ENCODE assay signal across 27 cellular contexts in the genomic region with DNA sequence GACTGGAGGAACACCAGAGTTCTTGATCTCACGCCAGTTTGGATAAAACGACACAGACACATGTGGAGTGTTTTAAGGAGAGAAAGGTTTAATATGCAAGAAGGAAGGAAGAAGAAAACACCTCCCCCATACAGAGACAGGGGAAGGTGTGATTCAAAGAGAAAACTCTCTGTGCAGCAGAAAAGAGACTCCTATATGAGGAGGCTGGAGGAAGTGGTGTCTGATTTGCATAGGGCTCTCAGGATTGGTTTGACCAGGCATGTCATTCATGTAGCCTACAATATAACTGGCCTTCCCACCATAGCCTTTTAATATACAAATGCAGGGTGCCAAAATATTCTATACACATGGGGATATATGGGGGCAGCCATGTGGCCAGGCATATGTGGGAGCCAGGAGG.
"Had no signal": no experiment of that assay in that cellular context is flagged by ENCODE, and none has a peak within 500 bp of the region (broad histone marks: within the 10 kb centered on the region; RNA-seq: fewer than 3 reads in every experiment).

No MANE protein-coding gene starts in this region.

- DNase-seq: activated CD4-positive, alpha-beta T cell treated with anti-CD3 and anti-CD28 coated beads for 48 hours; activated CD4-positive, alpha-beta T cell treated with anti-CD3 and anti-CD28 coated beads, Interleukin-2, amount 50 U/mL, for 48 hours; activated CD8-positive, alpha-beta memory T cell treated with anti-CD3 and anti-CD28 coated beads, Interleukin-2, amount 50 U/mL, for 4 hours; activated effector memory CD4-positive, alpha-beta T cell treated with anti-CD3 and anti-CD28 coated beads, Interleukin-2, amount 50 U/mL, for 16 hours; activated naive CD4-positive, alpha-beta T cell treated with anti-CD3 and anti-CD28 coated beads for 36 hours; activated naive CD8-positive, alpha-beta T cell treated with anti-CD3 and anti-CD28 coated beads for 36 hours; activated T-cell treated with anti-CD3 and anti-CD28 coated beads, Interleukin-2, amount 50 U/mL, for 1 hour; adrenal gland; dorsolateral prefrontal cortex; effector memory CD4-positive, alpha-beta T cell; gastrocnemius medialis; glutamatergic neuron; left ventricle myocardium inferior; mesendoderm; natural killer cell; occipital lobe; right cardiac atrium; stimulated activated naive CD4-positive, alpha-beta T cell treated with Interleukin-2 at 50 U/mL for 16 hours; testis; transverse colon; WERI-Rb-1 had no signal

- H3K27ac ChIP-seq: adrenal gland, ascending aorta, coronary artery, dorsolateral prefrontal cortex, gastrocnemius medialis, left ventricle myocardium inferior, neural progenitor cell, testis, transverse colon, WERI-Rb-1 had no signal

- ATAC-seq: activated CD4-positive, CD25-positive, alpha-beta regulatory T cell treated with anti-CD3 and anti-CD28 coated beads, Interleukin-2, amount 50 U/mL, for 24 hours; gastrocnemius medialis; natural killer cell; right cardiac atrium had no signal

- H3K9ac ChIP-seq: neural progenitor cell had no signal

- H3K4me2 ChIP-seq: neural progenitor cell had no signal

- H3K4me3 ChIP-seq: adrenal gland, ascending aorta, coronary artery, dorsolateral prefrontal cortex, gastrocnemius medialis, left ventricle myocardium inferior, lung, neural progenitor cell, testis, transverse colon had no signal

- H3K36me3 ChIP-seq: adrenal gland, ascending aorta, gastrocnemius medialis, left ventricle myocardium inferior, neural progenitor cell, transverse colon, WERI-Rb-1 had no signal

- H3K9me3 ChIP-seq: adrenal gland, ascending aorta, gastrocnemius medialis, left ventricle myocardium inferior, testis, transverse colon had no signal

- H2AFZ ChIP-seq: neural progenitor cell had no signal

- H3K4me1 ChIP-seq: adrenal gland, ascending aorta, gastrocnemius medialis, left ventricle myocardium inferior, neural progenitor cell, testis, transverse colon had no signal

- FAIRE-seq: islet of Langerhans had no signal

- H3K27me3 ChIP-seq: ascending aorta, gastrocnemius medialis, neural progenitor cell, testis, transverse colon had no signal
